ENCODE assay signal across 10 cellular contexts in the genomic region with DNA sequence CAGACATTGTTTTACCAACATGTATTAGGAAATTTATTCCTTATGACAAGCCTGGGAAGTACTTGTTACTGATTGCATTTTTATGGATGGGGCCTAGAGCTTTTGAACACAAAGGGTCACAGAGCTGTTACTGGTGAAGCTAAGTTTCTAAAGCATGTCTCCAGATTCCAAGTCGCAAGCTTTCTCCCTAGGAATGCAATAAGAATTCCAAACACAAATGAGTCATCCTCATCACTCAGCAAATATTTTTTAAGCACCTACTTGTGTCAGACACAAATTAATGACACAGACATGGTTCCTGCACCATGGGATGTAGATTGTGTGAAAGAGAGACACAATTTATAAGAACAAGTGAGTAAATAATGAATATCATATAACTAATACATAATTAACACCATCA. TPM values are rescaled to one million over a fixed set of nuclear protein-coding genes. Genes with fewer than 3 reads are reported as not detected.
DNase-seq lines count a peak whose midpoint lies in the region; TF ChIP-seq lines count a peak whose summit lies in the region.
"Had no signal": no experiment of that assay in that cellular context is flagged by ENCODE, and none has a peak within 500 bp of the region (broad histone marks: within the 10 kb centered on the region; RNA-seq: fewer than 3 reads in every experiment).

No MANE protein-coding gene starts in this region.

- H3K4me3 ChIP-seq in AG10803 (ENCODE audit: low read length), result no peak overlapping the region

- TF ChIP-seq CTCF in AG10803 (conservative IDR thresholded peaks at IDR 0.05; ENCODE audit: low read length), result no peak

- DNase-seq in AG10803 (ENCODE audit: low read depth) (peak; percentile 98), LoVo (ENCODE audit: low spot score) (peak; percentile 70), dedifferentiated amniotic fluid mesenchymal stem cell (ENCODE audit: extremely low spot score) (peak; percentile 82), myocyte (ENCODE audit: low read depth) (peak; percentile 64), NCI-H1092 treated with DMSO at 0.1 percent for 48 hours (lab: John Stamatoyannopoulos, UW) (no peak), substantia nigra (lab: John Stamatoyannopoulos, UW) (no peak)
- DNase-seq in activated naive CD4-positive, alpha-beta T cell treated with Interleukin-2 at 50 U/mL for 16 hours, result no peak
- no peak for DNase-seq in stimulated activated CD4-positive, alpha-beta T cell treated with anti-CD3 and anti-CD28 coated beads, Interleukin-15, amount 100 ng/mL, for 24 hours
- DNase-seq: kidney, RPMI8226 had no signal

- H3K27ac ChIP-seq in substantia nigra (ENCODE audit: low read depth, low read length, poor library complexity, severe bottlenecking), result no peak overlapping the region

RNA-seq across cellular contexts. Expression of a gene that starts 11.0 kb away (rescaled TPM):
- 1.1 and 1.9 TPM in 2 replicates for total RNA-seq in myocyte
- 1.5 TPM for polyA plus RNA-seq in myocyte (2012)

RNA-seq across cellular contexts. Expression of a gene that starts 52.5 kb away (rescaled TPM):
- total RNA-seq in myocyte, result not detected in 2 replicates
- not detected for polyA plus RNA-seq in myocyte (2012)
- total RNA-seq: kidney had no signal

Comparison
In these comparisons a context has a peak if more than half of its experiments do, and no peak if none do; other contexts are left out.
1. DNase-seq: peak in AG10803 (single experiment), LoVo (single experiment), dedifferentiated amniotic fluid mesenchymal stem cell (single experiment) and myocyte (single experiment); none in activated naive CD4-positive, alpha-beta T cell treated with Interleukin-2 at 50 U/mL for 16 hours (single experiment), NCI-H1092 treated with DMSO at 0.1 percent for 48 hours (single experiment), substantia nigra (0 of 49) and stimulated activated CD4-positive, alpha-beta T cell treated with anti-CD3 and anti-CD28 coated beads, Interleukin-15, amount 100 ng/mL, for 24 hours (single experiment).